In the genomic region with DNA sequence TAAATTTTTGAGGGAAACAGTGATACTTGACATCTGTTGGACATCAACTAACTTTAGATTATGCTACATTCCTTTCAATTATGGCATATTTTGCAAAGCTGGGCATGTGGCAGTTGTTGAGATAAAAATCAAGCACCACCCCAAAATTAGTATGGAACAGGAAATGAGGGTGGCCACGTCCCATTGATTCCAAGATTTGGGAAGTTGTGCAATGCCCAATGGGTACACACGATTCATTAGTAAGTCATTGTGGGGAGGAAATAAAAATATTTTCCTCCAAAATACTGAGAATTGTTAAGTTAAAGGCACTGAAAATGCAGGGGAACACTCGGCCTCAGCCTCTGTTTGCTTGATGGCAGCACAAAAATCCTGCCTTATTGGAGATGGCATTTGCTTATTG, we compare ENCODE assay signal across 28 cellular contexts. TPM values are rescaled to one million over a fixed set of nuclear protein-coding genes. Genes with fewer than 3 reads are reported as not detected.
"Had no signal": no experiment of that assay in that cellular context is flagged by ENCODE, and none has a peak within 500 bp of the region (broad histone marks: within the 10 kb centered on the region; RNA-seq: fewer than 3 reads in every experiment).

No MANE protein-coding gene starts in this region.

- H3K9me3 Mint-ChIP-seq: T-cell had no signal

- H3K4me1 Mint-ChIP-seq: IgD-negative memory B cell, T-cell had no signal

- H3K27ac ChIP-seq: KMS-11, SJSA1 had no signal

- H3K4me3 ChIP-seq: K562, SJSA1 had no signal

- H3K4me3 Mint-ChIP-seq: IgD-negative memory B cell, T-cell had no signal

- DNase-seq: Kasumi-1, MV-4-11, NCI-H1048, NCI-H1105 treated with DMSO at 0.1 percent for 48 hours, NCI-H1417 treated with DMSO at 0.1 percent for 48 hours, NCI-H146, NCI-H1694 treated with DMSO at 0.1 percent for 48 hours, NCI-H2029, NCI-H2081 treated with DMSO at 0.1 percent for 48 hours, NCI-H2171, NCI-H226, NCI-H446, NCI-H510A, NCI-H524 treated with DMSO at 0.1 percent for 48 hours, NCI-H69, NCI-H774, Right ventricle myocardium superior, RPMI8226, SIG-M5, SK-N-SH, SW 1271, T-cell had no signal

- H3K4me1 ChIP-seq: SJSA1 had no signal

- H3K36me3 ChIP-seq: SJSA1 had no signal

- H3K9ac ChIP-seq: KMS-11, SK-N-SH had no signal

- H3K36me3 Mint-ChIP-seq: IgD-negative memory B cell, T-cell had no signal

- H3K9me3 ChIP-seq: SJSA1, SK-N-SH had no signal

- ATAC-seq: K562, T-cell had no signal

- H3K4me2 ChIP-seq: KMS-11, SK-N-SH had no signal

- H3K27ac Mint-ChIP-seq: IgD-negative memory B cell, T-cell had no signal

RNA-seq across cellular contexts. Expression of gene ERICH6B, which starts 7.6 kb away (rescaled TPM):
- total RNA-seq: HT-29, K562, MCF 10A, Right ventricle myocardium superior, SJSA1, T-cell had no signal
- polyA plus RNA-seq: K562, SK-N-SH had no signal
